Comparison of ENCODE assay signal across 17 cellular contexts in the genomic region with DNA sequence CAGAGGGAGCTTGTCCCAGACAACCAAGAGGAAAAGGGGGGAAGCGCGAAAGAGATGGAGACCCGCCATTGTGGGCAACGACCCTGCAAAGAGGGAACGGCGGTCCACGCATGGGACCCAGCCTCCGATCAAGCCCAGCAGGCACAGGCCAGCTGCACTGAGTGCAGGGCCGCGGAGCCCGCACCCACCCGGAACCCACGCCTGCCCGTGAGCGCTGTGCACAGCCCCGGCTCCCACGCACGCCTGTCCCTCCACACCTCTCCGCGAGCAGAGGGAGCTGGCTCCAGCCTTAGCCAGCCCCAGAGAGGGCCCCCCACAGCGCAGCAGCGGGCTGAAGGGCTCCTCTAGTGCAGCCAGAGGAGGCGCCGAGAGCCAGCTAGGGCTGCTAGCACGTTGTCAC.
DNase-seq lines count a peak whose midpoint lies in the region; ATAC-seq and TF ChIP-seq lines count a peak whose summit lies in the region.
"Had no signal": no experiment of that assay in that cellular context is flagged by ENCODE, and none has a peak within 500 bp of the region (broad histone marks: within the 10 kb centered on the region; RNA-seq: fewer than 3 reads in every experiment).

No MANE protein-coding gene starts in this region.

- H3K27me3 ChIP-seq in neural progenitor cell = no peaks in the 10 kb centered on the region
- H3K27me3 ChIP-seq: BLaER1 had no signal

- H3K9me3 ChIP-seq in neural progenitor cell (ENCODE audit: low read depth) = no peaks in the 10 kb centered on the region

- H3K4me2 ChIP-seq in neural progenitor cell = peak overlapping the region; percentile 44
- H3K4me2 ChIP-seq: BLaER1 had no signal

- peaks cover 16% of the 10 kb centered on the region for H3K4me1 ChIP-seq in neural progenitor cell
- H3K4me1 ChIP-seq: BLaER1 had no signal

- no peaks in the 10 kb centered on the region for H3K79me2 ChIP-seq in neural progenitor cell (ENCODE audit: low read depth)

- no peak overlapping the region for H3K4me3 ChIP-seq in neural progenitor cell
- H3K4me3 ChIP-seq: BLaER1, GM12878 had no signal

- H3K27me3 Mint-ChIP-seq in chondrocyte (ENCODE audit: low read depth) (no peaks in the 10 kb centered on the region), neural progenitor cell (ENCODE audit: insufficient read depth, low read depth) (peaks cover 4% of the 10 kb centered on the region)
- H3K27me3 Mint-ChIP-seq in stimulated activated memory B cell treated with anti-CD40 and anti-IgM and Interleukin-4, amounts not matched to agents 10 μg/mL and 1 μg/mL and 100 μg/mL, for 72 hours = no peaks in the 10 kb centered on the region
- H3K27me3 Mint-ChIP-seq: CD4-positive, alpha-beta memory T cell had no signal

- H3F3A ChIP-seq in neural progenitor cell (ENCODE audit: low read depth) = peaks cover 8% of the 10 kb centered on the region

- intact Hi-C loops in Right ventricle myocardium superior (cut with DNase I) = no loop called here

- H3K9me3 Mint-ChIP-seq in chondrocyte (ENCODE audit: low read depth) (peaks cover 30% of the 10 kb centered on the region), neural progenitor cell (peaks cover 8% of the 10 kb centered on the region)
- peaks cover 8% of the 10 kb centered on the region for H3K9me3 Mint-ChIP-seq in stimulated activated memory B cell treated with anti-CD40 and anti-IgM and Interleukin-4, amounts not matched to agents 10 μg/mL and 1 μg/mL and 100 μg/mL, for 72 hours

- no peak overlapping the region for H3K9ac ChIP-seq in neural progenitor cell
- H3K9ac ChIP-seq: BLaER1 had no signal

- H3K27ac ChIP-seq in neural progenitor cell = no peak overlapping the region
- H3K27ac ChIP-seq: BLaER1 had no signal

- no peaks in the 10 kb centered on the region for H4K20me1 ChIP-seq in neural progenitor cell (ENCODE audit: low read depth)
- H4K20me1 ChIP-seq: BLaER1 had no signal

- ATAC-seq in stimulated activated memory B cell treated with anti-CD40 and anti-IgM and Interleukin-4, amounts not matched to agents 10 μg/mL and 1 μg/mL and 100 μg/mL, for 72 hours = peak; percentile 20
- ATAC-seq in Right ventricle myocardium superior (ENCODE audit: poor library complexity) (no peak), HG02852 (IDR thresholded peaks at IDR 0.05; ENCODE audit: unreplicated experiment) (no peak)
- ATAC-seq: GM12878 had no signal

- no peaks in the 10 kb centered on the region for H3K36me3 ChIP-seq in neural progenitor cell
- H3K36me3 ChIP-seq: BLaER1 had no signal

- peak; percentile 10 for DNase-seq in D341Med (ENCODE audit: low spot score)
- peak; percentile 88 for DNase-seq in chondrocyte (ENCODE audit: low spot score)
- DNase-seq in neural progenitor cell (ENCODE audit: low spot score) = peak; percentile 2
- DNase-seq in Right ventricle myocardium superior = no peak
- DNase-seq in NCI-H1436 (lab: John Stamatoyannopoulos, UW) = no peak
- no peak for DNase-seq in NCI-H2171 (lab: John Stamatoyannopoulos, UW)
- DNase-seq: 8988T; CD4-positive, alpha-beta memory T cell; DMS53; DND-41; EL; GOT3 had no signal

- H3K27ac Mint-ChIP-seq in chondrocyte (ENCODE audit: unreplicated experiment) (no peak overlapping the region), neural progenitor cell (no peak overlapping the region)
- H3K27ac Mint-ChIP-seq in stimulated activated memory B cell treated with anti-CD40 and anti-IgM and Interleukin-4, amounts not matched to agents 10 μg/mL and 1 μg/mL and 100 μg/mL, for 72 hours = no peak overlapping the region
- H3K27ac Mint-ChIP-seq: CD14-positive monocyte; CD4-positive, alpha-beta memory T cell had no signal

- H2AFZ ChIP-seq in neural progenitor cell (replicated peaks) = no peak overlapping the region

- TF ChIP-seq CTCF in chondrocyte (IDR thresholded peaks at IDR 0.05) (no peak), neural progenitor cell (IDR thresholded peaks at IDR 0.05) (no peak)

- no peaks in the 10 kb centered on the region for H3K36me3 Mint-ChIP-seq in chondrocyte (ENCODE audit: low read depth)
- peaks cover 3% of the 10 kb centered on the region for H3K36me3 Mint-ChIP-seq in neural progenitor cell
- no peaks in the 10 kb centered on the region for H3K36me3 Mint-ChIP-seq in stimulated activated memory B cell treated with anti-CD40 and anti-IgM and Interleukin-4, amounts not matched to agents 10 μg/mL and 1 μg/mL and 100 μg/mL, for 72 hours
- H3K36me3 Mint-ChIP-seq: CD14-positive monocyte; CD4-positive, alpha-beta memory T cell had no signal

- H3K4me1 Mint-ChIP-seq in chondrocyte (ENCODE audit: low read depth) (no peaks in the 10 kb centered on the region), neural progenitor cell (peaks cover 9% of the 10 kb centered on the region)
- no peaks in the 10 kb centered on the region for H3K4me1 Mint-ChIP-seq in stimulated activated memory B cell treated with anti-CD40 and anti-IgM and Interleukin-4, amounts not matched to agents 10 μg/mL and 1 μg/mL and 100 μg/mL, for 72 hours
- H3K4me1 Mint-ChIP-seq: CD14-positive monocyte; CD4-positive, alpha-beta memory T cell had no signal

- H3K4me3 Mint-ChIP-seq in chondrocyte (ENCODE audit: unreplicated experiment) (no peak overlapping the region), neural progenitor cell (no peak overlapping the region)
- no peak overlapping the region for H3K4me3 Mint-ChIP-seq in stimulated activated memory B cell treated with anti-CD40 and anti-IgM and Interleukin-4, amounts not matched to agents 10 μg/mL and 1 μg/mL and 100 μg/mL, for 72 hours
- H3K4me3 Mint-ChIP-seq: CD14-positive monocyte; CD4-positive, alpha-beta memory T cell had no signal

Comparison
In these comparisons a context has a peak if more than half of its experiments do, and no peak if none do; other contexts are left out.
1. DNase-seq: peak in D341Med (single experiment), chondrocyte (single experiment) and neural progenitor cell (single experiment); none in Right ventricle myocardium superior (single experiment), NCI-H1436 (single experiment) and NCI-H2171 (single experiment).